16 cellular contexts compared by ENCODE assay signal in genomic region chr2:28054916-28055315, GRCh38.
DNase-seq lines count a peak whose midpoint lies in the region; ATAC-seq lines count a peak whose summit lies in the region.
"Had no signal": no experiment of that assay in that cellular context is flagged by ENCODE, and none has a peak within 500 bp of the region (broad histone marks: within the 10 kb centered on the region; RNA-seq: fewer than 3 reads in every experiment).

No MANE protein-coding gene starts in this region.

- CTCF ChIA-PET in activated CD8-positive, alpha-beta memory T cell treated with anti-CD3 and anti-CD28 coated beads, Interleukin-2, amount 10 ng/mL, durations not matched to agents 7 days and 5 days (lab: Charles Lee), result no interaction called here

- no peaks in the 10 kb centered on the region for H3K27me3 Mint-ChIP-seq in activated CD8-positive, alpha-beta memory T cell treated with anti-CD3 and anti-CD28 coated beads, Interleukin-2, amount 10 ng/mL, durations not matched to agents 7 days and 5 days
- no peaks in the 10 kb centered on the region for H3K27me3 Mint-ChIP-seq in activated naive CD8-positive, alpha-beta T cell treated with anti-CD3 and anti-CD28 coated beads, Interleukin-2, amount 50 U/mL, for 24 hours

- no peak for ATAC-seq in activated CD8-positive, alpha-beta memory T cell treated with anti-CD3 and anti-CD28 coated beads, Interleukin-2, amount 10 ng/mL, durations not matched to agents 7 days and 5 days
- ATAC-seq in activated naive CD8-positive, alpha-beta T cell treated with anti-CD3 and anti-CD28 coated beads, Interleukin-2, amount 50 U/mL, for 24 hours, result no peak
- no peak for ATAC-seq in HG02840 (IDR thresholded peaks at IDR 0.05; ENCODE audit: low FRiP score, unreplicated experiment)
- ATAC-seq: K562 had no signal

- no peak overlapping the region for H3K4me3 Mint-ChIP-seq in activated CD8-positive, alpha-beta memory T cell treated with anti-CD3 and anti-CD28 coated beads, Interleukin-2, amount 10 ng/mL, durations not matched to agents 7 days and 5 days
- no peak overlapping the region for H3K4me3 Mint-ChIP-seq in activated naive CD8-positive, alpha-beta T cell treated with anti-CD3 and anti-CD28 coated beads, Interleukin-2, amount 50 U/mL, for 24 hours

- H3K4me1 Mint-ChIP-seq in activated CD8-positive, alpha-beta memory T cell treated with anti-CD3 and anti-CD28 coated beads, Interleukin-2, amount 10 ng/mL, durations not matched to agents 7 days and 5 days, result peaks cover 29% of the 10 kb centered on the region
- H3K4me1 Mint-ChIP-seq in activated naive CD8-positive, alpha-beta T cell treated with anti-CD3 and anti-CD28 coated beads, Interleukin-2, amount 50 U/mL, for 24 hours, result peaks cover 15% of the 10 kb centered on the region

- DNase-seq in activated CD8-positive, alpha-beta memory T cell treated with anti-CD3 and anti-CD28 coated beads, Interleukin-2, amount 10 ng/mL, durations not matched to agents 7 days and 5 days, result no peak
- no peak for DNase-seq in activated CD8-positive, alpha-beta memory T cell treated with anti-CD3 and anti-CD28 coated beads for 24 hours
- peak; percentile 9 for DNase-seq in NCI-H226
- no peak for DNase-seq in activated naive CD8-positive, alpha-beta T cell treated with anti-CD3 and anti-CD28 coated beads, Interleukin-2, amount 50 U/mL, for 24 hours
- DNase-seq in renal cortical epithelial cell (ENCODE audit: low read depth), result peak; percentile 21
- DNase-seq in globus pallidus (ENCODE audit: low spot score), result no peak
- DNase-seq in inferior parietal cortex (ENCODE audit: extremely low spot score), result no peak
- DNase-seq: 8988T, COR-L47, NCI-H146, NCI-H2107, NCI-H345, NCI-H526 treated with DMSO at 0.1 percent for 48 hours, PC-9 had no signal

- peaks cover 8% of the 10 kb centered on the region for H3K9me3 Mint-ChIP-seq in activated CD8-positive, alpha-beta memory T cell treated with anti-CD3 and anti-CD28 coated beads, Interleukin-2, amount 10 ng/mL, durations not matched to agents 7 days and 5 days (ENCODE audit: low read depth)
- H3K9me3 Mint-ChIP-seq in activated naive CD8-positive, alpha-beta T cell treated with anti-CD3 and anti-CD28 coated beads, Interleukin-2, amount 50 U/mL, for 24 hours, result peaks cover 5% of the 10 kb centered on the region

- H3K27ac Mint-ChIP-seq in activated CD8-positive, alpha-beta memory T cell treated with anti-CD3 and anti-CD28 coated beads, Interleukin-2, amount 10 ng/mL, durations not matched to agents 7 days and 5 days, result peak overlapping the region; percentile 69
- peak overlapping the region; percentile 72 for H3K27ac Mint-ChIP-seq in activated naive CD8-positive, alpha-beta T cell treated with anti-CD3 and anti-CD28 coated beads, Interleukin-2, amount 50 U/mL, for 24 hours

- H3K36me3 Mint-ChIP-seq in activated CD8-positive, alpha-beta memory T cell treated with anti-CD3 and anti-CD28 coated beads, Interleukin-2, amount 10 ng/mL, durations not matched to agents 7 days and 5 days, result peaks cover 54% of the 10 kb centered on the region
- peaks cover 20% of the 10 kb centered on the region for H3K36me3 Mint-ChIP-seq in activated naive CD8-positive, alpha-beta T cell treated with anti-CD3 and anti-CD28 coated beads, Interleukin-2, amount 50 U/mL, for 24 hours (ENCODE audit: low read depth)

Comparison
In these comparisons a context has a peak if more than half of its experiments do, and no peak if none do; other contexts are left out.
1. DNase-seq: peak in NCI-H226 (single experiment) and renal cortical epithelial cell (single experiment); none in activated CD8-positive, alpha-beta memory T cell treated with anti-CD3 and anti-CD28 coated beads, Interleukin-2, amount 10 ng/mL, durations not matched to agents 7 days and 5 days (single experiment), activated CD8-positive, alpha-beta memory T cell treated with anti-CD3 and anti-CD28 coated beads for 24 hours (single experiment), activated naive CD8-positive, alpha-beta T cell treated with anti-CD3 and anti-CD28 coated beads, Interleukin-2, amount 50 U/mL, for 24 hours (single experiment), globus pallidus (single experiment) and inferior parietal cortex (single experiment).